Comparison of ENCODE assay signal across 1 cellular context in the genomic region with DNA sequence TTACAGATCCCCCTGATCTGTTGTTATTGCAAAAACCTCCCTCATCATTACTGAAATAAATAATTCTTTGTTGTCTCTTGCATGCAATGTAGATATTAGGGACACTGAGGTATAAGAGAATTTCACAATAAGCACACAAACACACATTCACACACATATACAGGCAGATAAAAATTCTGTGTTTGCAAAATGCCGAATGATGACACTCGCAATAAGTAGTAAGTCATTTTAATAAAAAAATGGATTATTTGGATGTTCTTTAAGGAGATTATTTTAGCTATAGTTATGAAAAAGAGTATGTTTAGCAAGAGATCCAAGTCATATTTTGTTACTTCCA.
TF ChIP-seq lines count a peak whose summit lies in the region.

No MANE protein-coding gene starts in this region.

TF ChIP-seq in WTC11, 78 proteins besides CTCF, POLR2A, EP300 and RAD21 (continued from another document):
- TF ChIP-seq, protein P1, sequence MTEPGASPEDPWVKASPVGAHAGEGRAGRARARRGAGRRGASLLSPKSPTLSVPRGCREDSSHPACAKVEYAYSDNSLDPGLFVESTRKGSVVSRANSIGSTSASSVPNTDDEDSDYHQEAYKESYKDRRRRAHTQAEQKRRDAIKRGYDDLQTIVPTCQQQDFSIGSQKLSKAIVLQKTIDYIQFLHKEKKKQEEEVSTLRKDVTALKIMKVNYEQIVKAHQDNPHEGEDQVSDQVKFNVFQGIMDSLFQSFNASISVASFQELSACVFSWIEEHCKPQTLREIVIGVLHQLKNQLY (CRISPR knock-in tag; IDR thresholded peaks at IDR 0.05) = no peak
- TF ChIP-seq SOX15 (CRISPR knock-in tag; IDR thresholded peaks at IDR 0.05) = no peak
- no peak for TF ChIP-seq NFATC4 (CRISPR knock-in tag; IDR thresholded peaks at IDR 0.05)
- TF ChIP-seq NR2C2 (CRISPR knock-in tag; IDR thresholded peaks at IDR 0.05) = no peak
- TF ChIP-seq, protein P2, sequence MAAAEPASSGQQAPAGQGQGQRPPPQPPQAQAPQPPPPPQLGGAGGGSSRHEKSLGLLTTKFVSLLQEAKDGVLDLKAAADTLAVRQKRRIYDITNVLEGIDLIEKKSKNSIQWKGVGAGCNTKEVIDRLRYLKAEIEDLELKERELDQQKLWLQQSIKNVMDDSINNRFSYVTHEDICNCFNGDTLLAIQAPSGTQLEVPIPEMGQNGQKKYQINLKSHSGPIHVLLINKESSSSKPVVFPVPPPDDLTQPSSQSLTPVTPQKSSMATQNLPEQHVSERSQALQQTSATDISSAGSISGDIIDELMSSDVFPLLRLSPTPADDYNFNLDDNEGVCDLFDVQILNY (CRISPR knock-in tag; IDR thresholded peaks at IDR 0.05) = no peak
- TF ChIP-seq GTF2I (CRISPR knock-in tag; conservative IDR thresholded peaks at IDR 0.05) = no peak
- TF ChIP-seq, protein P3, sequence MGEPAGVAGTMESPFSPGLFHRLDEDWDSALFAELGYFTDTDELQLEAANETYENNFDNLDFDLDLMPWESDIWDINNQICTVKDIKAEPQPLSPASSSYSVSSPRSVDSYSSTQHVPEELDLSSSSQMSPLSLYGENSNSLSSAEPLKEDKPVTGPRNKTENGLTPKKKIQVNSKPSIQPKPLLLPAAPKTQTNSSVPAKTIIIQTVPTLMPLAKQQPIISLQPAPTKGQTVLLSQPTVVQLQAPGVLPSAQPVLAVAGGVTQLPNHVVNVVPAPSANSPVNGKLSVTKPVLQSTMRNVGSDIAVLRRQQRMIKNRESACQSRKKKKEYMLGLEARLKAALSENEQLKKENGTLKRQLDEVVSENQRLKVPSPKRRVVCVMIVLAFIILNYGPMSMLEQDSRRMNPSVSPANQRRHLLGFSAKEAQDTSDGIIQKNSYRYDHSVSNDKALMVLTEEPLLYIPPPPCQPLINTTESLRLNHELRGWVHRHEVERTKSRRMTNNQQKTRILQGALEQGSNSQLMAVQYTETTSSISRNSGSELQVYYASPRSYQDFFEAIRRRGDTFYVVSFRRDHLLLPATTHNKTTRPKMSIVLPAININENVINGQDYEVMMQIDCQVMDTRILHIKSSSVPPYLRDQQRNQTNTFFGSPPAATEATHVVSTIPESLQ (CRISPR knock-in tag; IDR thresholded peaks at IDR 0.05) = no peak
- TF ChIP-seq, protein P4, sequence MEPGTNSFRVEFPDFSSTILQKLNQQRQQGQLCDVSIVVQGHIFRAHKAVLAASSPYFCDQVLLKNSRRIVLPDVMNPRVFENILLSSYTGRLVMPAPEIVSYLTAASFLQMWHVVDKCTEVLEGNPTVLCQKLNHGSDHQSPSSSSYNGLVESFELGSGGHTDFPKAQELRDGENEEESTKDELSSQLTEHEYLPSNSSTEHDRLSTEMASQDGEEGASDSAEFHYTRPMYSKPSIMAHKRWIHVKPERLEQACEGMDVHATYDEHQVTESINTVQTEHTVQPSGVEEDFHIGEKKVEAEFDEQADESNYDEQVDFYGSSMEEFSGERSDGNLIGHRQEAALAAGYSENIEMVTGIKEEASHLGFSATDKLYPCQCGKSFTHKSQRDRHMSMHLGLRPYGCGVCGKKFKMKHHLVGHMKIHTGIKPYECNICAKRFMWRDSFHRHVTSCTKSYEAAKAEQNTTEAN (CRISPR knock-in tag; IDR thresholded peaks at IDR 0.05) = no peak
- no peak for TF ChIP-seq ZNF416 (CRISPR knock-in tag; IDR thresholded peaks at IDR 0.05)
